In genomic region chr19:43731854-43732253, GRCh38 we compare ENCODE assay signal across 21 cellular contexts. TPM values are rescaled to one million over a fixed set of nuclear protein-coding genes. Genes with fewer than 3 reads are reported as not detected.
DNase-seq lines count a peak whose midpoint lies in the region; ATAC-seq and TF ChIP-seq lines count a peak whose summit lies in the region.
"Had no signal": no experiment of that assay in that cellular context is flagged by ENCODE, and none has a peak within 500 bp of the region (broad histone marks: within the 10 kb centered on the region; RNA-seq: fewer than 3 reads in every experiment).

No MANE protein-coding gene starts in this region.

- H2BK15ac ChIP-seq in IMR-90 (ENCODE audit: low read depth, low read length) (no peak overlapping the region), neuronal stem cell (ENCODE audit: low read length) (no peak overlapping the region)

- no peak overlapping the region for H3K9ac ChIP-seq in IMR-90 (ENCODE audit: low read depth, low read length)
- H3K9ac ChIP-seq in adipocyte (ENCODE audit: low read length): no peak overlapping the region
- H3K9ac ChIP-seq in neuronal stem cell (ENCODE audit: low read depth, low read length, poor library complexity): no peak overlapping the region

- intact Hi-C loops in CD14-positive monocyte (cut with micrococcal nuclease): no loop called here
- intact Hi-C loops in IMR-90 (cut with micrococcal nuclease): no loop called here

- no peak overlapping the region for H2BK12ac ChIP-seq in neuronal stem cell (ENCODE audit: low read length)

- DNase-seq in CD14-positive monocyte (ENCODE audit: low spot score) (no peak), IMR-90 (peak; percentile 11), adipocyte (ENCODE audit: low read depth) (peak; percentile 56), SHP77 (lab: John Stamatoyannopoulos, UW) (no peak), HT-29 (ENCODE audit: low spot score) (no peak), neuronal stem cell (ENCODE audit: low spot score) (no peak)
- DNase-seq in naive thymus-derived CD8-positive, alpha-beta T cell: no peak
- DNase-seq: activated CD8-positive, alpha-beta memory T cell treated with anti-CD3 and anti-CD28 coated beads, Interleukin-2, amount 50 U/mL, for 4 hours; activated naive CD8-positive, alpha-beta T cell treated with anti-CD3 and anti-CD28 coated beads, Interleukin-2, amount 10 ng/mL, durations not matched to agents 7 days and 5 days; central memory CD4-positive, alpha-beta T cell; DMS153; gastrocnemius medialis; Karpas-422; NCI-H146; NCI-H446 treated with DMSO at 0.1 percent for 48 hours; nephron progenitor cell; stimulated activated CD4-positive, alpha-beta T cell treated with anti-CD3 and anti-CD28 coated beads, Interleukin-1b, Interleukin-23, amount 100 ng/mL, for 48 hours had no signal

- H2BK5ac ChIP-seq in IMR-90 (ENCODE audit: low read depth, low read length, poor library complexity, severe bottlenecking) (no peak overlapping the region), neuronal stem cell (ENCODE audit: low read length) (no peak overlapping the region)

- H3K27ac ChIP-seq in IMR-90 (ENCODE audit: insufficient read depth, low read length): no peak overlapping the region
- no peak overlapping the region for H3K27ac ChIP-seq in neuronal stem cell (replicated peaks; ENCODE audit: low read length)
- H3K27ac ChIP-seq: gastrocnemius medialis had no signal

- H2BK120ac ChIP-seq in IMR-90 (ENCODE audit: low read depth, low read length) (no peak overlapping the region), neuronal stem cell (ENCODE audit: low read depth, low read length) (no peak overlapping the region)

- dilution Hi-C loops in IMR-90 (cut with HindIII; ENCODE audit: low sequenced_read_pairs, unreplicated experiment): no loop called here

- H3K79me1 ChIP-seq in IMR-90 (ENCODE audit: low read depth in 1 of 2, low read length in 2 of 2) (0 out of 4 replicates have a peak, but pooled peaks cover 0 to 7% of the 10 kb centered on the region in 2 experiments), neuronal stem cell (ENCODE audit: low read depth, low read length) (no peaks in the 10 kb centered on the region)

- H3K4me2 ChIP-seq in IMR-90 (ENCODE audit: low read depth, low read length): no peak overlapping the region
- no peak overlapping the region for H3K4me2 ChIP-seq in neuronal stem cell (ENCODE audit: insufficient read depth, low read length, poor library complexity, severe bottlenecking)

- H4K20me1 ChIP-seq in IMR-90 (ENCODE audit: insufficient read depth, low read length): peaks cover 5% of the 10 kb centered on the region; the same call in 1 of the 2 replicates

- H3K56ac ChIP-seq in IMR-90 (ENCODE audit: extremely low read depth, insufficient read depth, low read length): no peak overlapping the region

- POLR2A ChIA-PET in IMR-90 (lab: Charles Lee; ENCODE audit: unreplicated experiment): no interaction called here
- POLR2A ChIA-PET in naive thymus-derived CD8-positive, alpha-beta T cell (lab: Charles Lee): interaction anchor here (0.6 kb wide), 1 partner anchor 111 kb away, joined by 3 read pairs; no protein-coding TSS in a partner anchor

- in situ Hi-C loops in IMR-90 (cut with MboI; ENCODE audit: low sequenced_read_pairs): no loop called here

- H3K9me3 ChIP-seq in IMR-90 (ENCODE audit: control insufficient read depth, insufficient read depth, low read length) (no peaks in the 10 kb centered on the region), adipocyte (ENCODE audit: control insufficient read depth, low read length) (no peaks in the 10 kb centered on the region), neuronal stem cell (replicated peaks in 1 of 2; ENCODE audit: control insufficient read depth in 2 of 2, insufficient read depth in 1 of 2, low read depth in 1 of 2, low read length in 2 of 2) (peaks cover 0 to 2% of the 10 kb centered on the region in 2 donors)
- H3K9me3 ChIP-seq: gastrocnemius medialis had no signal

- H3K36me3 ChIP-seq in IMR-90 (ENCODE audit: control insufficient read depth, insufficient read depth, low read length): peaks cover 54% of the 10 kb centered on the region
- H3K36me3 ChIP-seq in adipocyte (ENCODE audit: control insufficient read depth, insufficient read depth, low read length, severe bottlenecking): peaks cover 75% of the 10 kb centered on the region
- H3K36me3 ChIP-seq in neuronal stem cell (replicated peaks in 1 of 2; ENCODE audit: control insufficient read depth in 2 of 2, insufficient read depth in 2 of 2, low read length in 2 of 2): peaks cover 39 to 86% of the 10 kb centered on the region in 2 donors

- peak overlapping the region; percentile 48 to 72 for H3K4me3 Mint-ChIP-seq in CD14-positive monocyte
- H3K4me3 Mint-ChIP-seq in naive thymus-derived CD8-positive, alpha-beta T cell: no peak overlapping the region
- H3K4me3 Mint-ChIP-seq: activated naive CD8-positive, alpha-beta T cell treated with anti-CD3 and anti-CD28 coated beads, Interleukin-2, amount 10 ng/mL, durations not matched to agents 7 days and 5 days; nephron progenitor cell had no signal

- no peak overlapping the region for H2AK9ac ChIP-seq in IMR-90 (replicated peaks; ENCODE audit: low read depth, low read length, poor library complexity)

- H2BK20ac ChIP-seq in IMR-90 (ENCODE audit: low read depth, low read length): no peak overlapping the region

- H3K4ac ChIP-seq in IMR-90 (ENCODE audit: low read depth, low read length): no peak overlapping the region
- no peak overlapping the region for H3K4ac ChIP-seq in neuronal stem cell (ENCODE audit: low read length)

- 0 out of 2 replicates have a peak, but pooled peaks cover 14% of the 10 kb centered on the region for H3K9me1 ChIP-seq in IMR-90 (ENCODE audit: insufficient read depth, low read length)

- H3K4me3 ChIP-seq in IMR-90 (ENCODE audit: insufficient read depth, low read depth, low read length): no peak overlapping the region
- no peak overlapping the region for H3K4me3 ChIP-seq in adipocyte (ENCODE audit: low read length)
- no peak overlapping the region for H3K4me3 ChIP-seq in neuronal stem cell (ENCODE audit: low read length in 2 of 2)
- H3K4me3 ChIP-seq: gastrocnemius medialis had no signal

- ATAC-seq in IMR-90 (ENCODE audit: low read depth): peak; percentile 10; the same call in 1 of the 2 replicates
- ATAC-seq in naive thymus-derived CD8-positive, alpha-beta T cell: no peak
- ATAC-seq: gastrocnemius medialis had no signal

- CTCF ChIA-PET in IMR-90 (lab: Yijun Ruan, JAX): interaction anchor here (1.1 kb wide), 1 partner anchor 63 kb away, joined by 3 read pairs; no protein-coding TSS in a partner anchor

- H2AK5ac ChIP-seq in IMR-90 (ENCODE audit: low read depth, low read length) (no peak overlapping the region), neuronal stem cell (ENCODE audit: low read depth, low read length) (no peak overlapping the region)

- H3K9me3 Mint-ChIP-seq in CD14-positive monocyte: peaks cover 0 to 3% (median 0%) of the 10 kb centered on the region in 7 donors
- no peaks in the 10 kb centered on the region for H3K9me3 Mint-ChIP-seq in naive thymus-derived CD8-positive, alpha-beta T cell
- H3K9me3 Mint-ChIP-seq: activated naive CD8-positive, alpha-beta T cell treated with anti-CD3 and anti-CD28 coated beads, Interleukin-2, amount 10 ng/mL, durations not matched to agents 7 days and 5 days; nephron progenitor cell had no signal

- H3K18ac ChIP-seq in IMR-90 (ENCODE audit: low read depth, low read length) (no peak overlapping the region), neuronal stem cell (ENCODE audit: low read length) (no peak overlapping the region)

- H4K8ac ChIP-seq in IMR-90 (ENCODE audit: low read depth in 2 of 2, low read length in 2 of 2): no peak overlapping the region
- no peak overlapping the region for H4K8ac ChIP-seq in neuronal stem cell (ENCODE audit: low read depth, low read length)

- H3K36me3 Mint-ChIP-seq in CD14-positive monocyte: peaks cover 85 to 91% of the 10 kb centered on the region in 2 donors
- peaks cover 0 to 78% (median 35%) of the 10 kb centered on the region in 3 donors for H3K36me3 Mint-ChIP-seq in naive thymus-derived CD8-positive, alpha-beta T cell

- peaks cover 40% of the 10 kb centered on the region for H3K4me1 Mint-ChIP-seq in CD14-positive monocyte
- H3K4me1 Mint-ChIP-seq in naive thymus-derived CD8-positive, alpha-beta T cell: peaks cover 0 to 15% (median 2%) of the 10 kb centered on the region in 4 donors
- H3K4me1 Mint-ChIP-seq: nephron progenitor cell had no signal

- H3K4me1 ChIP-seq in IMR-90 (ENCODE audit: control insufficient read depth, insufficient read depth, low read length) (peaks cover 8% of the 10 kb centered on the region; the same call in 1 of the 2 replicates), adipocyte (ENCODE audit: control insufficient read depth, insufficient read depth, low read length) (peaks cover 28% of the 10 kb centered on the region), neuronal stem cell (ENCODE audit: control insufficient read depth in 2 of 2, insufficient read depth in 1 of 2, low read depth in 1 of 2, low read length in 2 of 2) (no peaks in the 10 kb centered on the region)
- H3K4me1 ChIP-seq: gastrocnemius medialis had no signal

- TF ChIP-seq CTCF in CD14-positive monocyte (IDR thresholded peaks at IDR 0.05): no peak
- TF ChIP-seq CTCF in IMR-90 (conservative IDR thresholded peaks at IDR 0.05; ENCODE audit: low read depth, low read length): no peak

- H3K14ac ChIP-seq in IMR-90 (replicated peaks; ENCODE audit: low read depth, low read length): no peak overlapping the region
- no peak overlapping the region for H3K14ac ChIP-seq in neuronal stem cell (ENCODE audit: low read length)

- no TSS peak for BruUV-seq in IMR-90 (replicated peaks; lab: Mats Ljungman, UMichigan)

- peaks cover 0 to 2% (median 2%) of the 10 kb centered on the region in 3 donors for H3K27me3 Mint-ChIP-seq in CD14-positive monocyte (ENCODE audit: low read depth in 3 of 3)
- H3K27me3 Mint-ChIP-seq in naive thymus-derived CD8-positive, alpha-beta T cell: no peaks in the 10 kb centered on the region
- H3K27me3 Mint-ChIP-seq: activated naive CD8-positive, alpha-beta T cell treated with anti-CD3 and anti-CD28 coated beads, Interleukin-2, amount 10 ng/mL, durations not matched to agents 7 days and 5 days had no signal

- no CpG with 5 or more reads among the region's 1 CpG for WGBS in IMR-90 (ENCODE audit: extremely low coverage in 2 of 2, insufficient read length in 1 of 2), 2 experiments
- no CpG with 5 or more reads among the region's 1 CpG for WGBS in neuronal stem cell (ENCODE audit: extremely low coverage in 2 of 2, insufficient read length in 2 of 2, insufficient replicate concordance in 1 of 2), 2 donors

- H4K91ac ChIP-seq in IMR-90 (ENCODE audit: insufficient read depth, low read depth, low read length) (no peak overlapping the region), neuronal stem cell (ENCODE audit: low read depth, low read length, poor library complexity) (no peak overlapping the region)

- no peak for TF ChIP-seq RAD21 in IMR-90 (IDR thresholded peaks at IDR 0.05; ENCODE audit: low read length)

- no peak for TF ChIP-seq POLR2A in IMR-90 (IDR thresholded peaks at IDR 0.05; ENCODE audit: low read depth, low read length)

- H3K23ac ChIP-seq in IMR-90 (ENCODE audit: low read depth, low read length): no peak overlapping the region
- no peak overlapping the region for H3K23ac ChIP-seq in neuronal stem cell (ENCODE audit: low read depth, low read length, poor library complexity)

- H3K27ac Mint-ChIP-seq in CD14-positive monocyte: peak overlapping the region; percentile 73 to 92 (median 88)
- peak overlapping the region in 6 of 10 donors; percentile 25 to 70 (median 38) for H3K27ac Mint-ChIP-seq in naive thymus-derived CD8-positive, alpha-beta T cell
- H3K27ac Mint-ChIP-seq: nephron progenitor cell had no signal

- H2AFZ ChIP-seq in IMR-90 (replicated peaks; ENCODE audit: low read length, poor library complexity) (no peak overlapping the region), neuronal stem cell (ENCODE audit: low read length) (no peak overlapping the region)

- H4K5ac ChIP-seq in IMR-90 (ENCODE audit: low read depth, low read length): no peak overlapping the region

- H3K27me3 ChIP-seq in IMR-90 (ENCODE audit: control insufficient read depth, insufficient read depth, low read length): no peaks in the 10 kb centered on the region
- H3K27me3 ChIP-seq in adipocyte (replicated peaks; ENCODE audit: control insufficient read depth, insufficient read depth, low read length): no peaks in the 10 kb centered on the region
- no peaks in the 10 kb centered on the region for H3K27me3 ChIP-seq in neuronal stem cell (ENCODE audit: control insufficient read depth in 3 of 3, insufficient read depth in 3 of 3, low read depth in 1 of 3, low read length in 3 of 3)
- H3K27me3 ChIP-seq: gastrocnemius medialis had no signal

RNA-seq across cellular contexts. Expression of gene IRGC, which starts 16.0 kb away (rescaled TPM):
- polyA plus RNA-seq in CD14-positive monocyte (not detected), IMR-90 (2012; rRNA removed) (not detected in 2 replicates)
- not detected in 2 replicates for total RNA-seq in IMR-90 (2012; rRNA removed)
- polyA plus RNA-seq in IMR-90 (2012; cell fraction: cytosol; rRNA removed): not detected in 2 replicates
- polyA plus RNA-seq in IMR-90 (2012; cell fraction: nucleus; rRNA removed; ENCODE audit: low replicate concordance): not detected in 2 replicates
- total RNA-seq in naive thymus-derived CD8-positive, alpha-beta T cell: not detected
- not detected for polyA plus RNA-seq in naive thymus-derived CD8-positive, alpha-beta T cell
- total RNA-seq in HT-29 (2014; rRNA removed; shearing (Covaris generic)): 0.08 TPM in 1 of 2 replicates, not detected in the other
- polyA plus RNA-seq in neuronal stem cell (2013, experiment 1 of 2): not detected
- not detected for polyA plus RNA-seq in neuronal stem cell (2013, experiment 2 of 2)
- total RNA-seq: activated naive CD8-positive, alpha-beta T cell treated with anti-CD3 and anti-CD28 coated beads, Interleukin-2, amount 10 ng/mL, durations not matched to agents 7 days and 5 days; gastrocnemius medialis; liver; renal cortical epithelial cell; temporal lobe had no signal
- polyA plus RNA-seq: BJ, liver had no signal

RNA-seq across cellular contexts. Expression of gene SMG9, which starts 22.9 kb away (rescaled TPM):
- 1 to 10 TPM; 1.3 to 2.4 TPM for polyA plus RNA-seq in CD14-positive monocyte
- total RNA-seq in IMR-90 (2012; rRNA removed): 4.8 and 5.8 TPM in 2 replicates
- 21.4 and 24.3 TPM in 2 replicates for polyA plus RNA-seq in IMR-90 (2012; rRNA removed)
- polyA plus RNA-seq in IMR-90 (2012; cell fraction: cytosol; rRNA removed): 8.3 and 9.1 TPM in 2 replicates
- 60.7 and 76.3 TPM in 2 replicates for polyA plus RNA-seq in IMR-90 (2012; cell fraction: nucleus; rRNA removed; ENCODE audit: low replicate concordance)
- total RNA-seq in naive thymus-derived CD8-positive, alpha-beta T cell: 10 to 100 TPM; 48.9 to 51.9 TPM
- polyA plus RNA-seq in naive thymus-derived CD8-positive, alpha-beta T cell: 1 to 10 TPM; 3.4 to 8.3 (median 8.3) TPM
- 89.4 and 99.7 TPM in 2 replicates for total RNA-seq in HT-29 (2014; rRNA removed; shearing (Covaris generic))
- polyA plus RNA-seq in neuronal stem cell (2013, experiment 1 of 2): 21.9 TPM
- 20.9 TPM for polyA plus RNA-seq in neuronal stem cell (2013, experiment 2 of 2)

RNA-seq across cellular contexts. Expression of gene KCNN4, which starts 48.9 kb away (rescaled TPM):
- 10 to 100 TPM; 12.9 to 17.1 TPM for polyA plus RNA-seq in CD14-positive monocyte
- total RNA-seq in IMR-90 (2012; rRNA removed): 0.54 and 0.83 TPM in 2 replicates
- 0.99 and 1.2 TPM in 2 replicates for polyA plus RNA-seq in IMR-90 (2012; rRNA removed)
- polyA plus RNA-seq in IMR-90 (2012; cell fraction: cytosol; rRNA removed): 0.80 and 0.93 TPM in 2 replicates
- 1.3 and 4.5 TPM in 2 replicates for polyA plus RNA-seq in IMR-90 (2012; cell fraction: nucleus; rRNA removed; ENCODE audit: low replicate concordance)
- total RNA-seq in naive thymus-derived CD8-positive, alpha-beta T cell: 100 to 1,000 TPM in 1 of 2 experiments, 10 to 100 TPM in 1; 92.9 to 103 TPM
- polyA plus RNA-seq in naive thymus-derived CD8-positive, alpha-beta T cell: 10 to 100 TPM in 2 of 3 donors, 1 to 10 TPM in 1; 7.6 to 28.6 (median 11.7) TPM
- 0.44 TPM in 1 of 2 replicates, not detected in the other for total RNA-seq in HT-29 (2014; rRNA removed; shearing (Covaris generic))
- 0.20 TPM for polyA plus RNA-seq in neuronal stem cell (2013, experiment 1 of 2)
- 0.11 TPM for polyA plus RNA-seq in neuronal stem cell (2013, experiment 2 of 2)

Comparison
In these comparisons a context has a peak if more than half of its experiments do, and no peak if none do; other contexts are left out.
1. DNase-seq: peak in IMR-90 (single experiment) and adipocyte (single experiment); none in CD14-positive monocyte (single experiment), naive thymus-derived CD8-positive, alpha-beta T cell (0 of 10), SHP77 (0 of 2), HT-29 (single experiment) and neuronal stem cell (single experiment).
2. H3K4me3 Mint-ChIP-seq: peak in CD14-positive monocyte (2 of 2); none in naive thymus-derived CD8-positive, alpha-beta T cell (0 of 10).
3. RNA of gene KCNN4, which starts 48.9 kb away (total RNA-seq): 92.9 to 103 TPM in naive thymus-derived CD8-positive, alpha-beta T cell; 0.54 to 0.83 TPM in IMR-90 and 0.44 TPM in HT-29; every median in the first group is over 10 times any median in the second.